Comparison of ENCODE assay signal across 35 cellular contexts in genomic region chr14:22630066-22630465, GRCh38. TPM values are rescaled to one million over a fixed set of nuclear protein-coding genes. Genes with fewer than 3 reads are reported as not detected.
"Had no signal": no experiment of that assay in that cellular context is flagged by ENCODE, and none has a peak within 500 bp of the region (broad histone marks: within the 10 kb centered on the region; RNA-seq: fewer than 3 reads in every experiment).

No MANE protein-coding gene starts in this region.

- H3K4me2 ChIP-seq: hepatocyte had no signal

- H3K4me1 ChIP-seq: ascending aorta, colonic mucosa, esophagus squamous epithelium, testis, transverse colon had no signal

- H3K27me3 ChIP-seq: ascending aorta, colonic mucosa, esophagus squamous epithelium, hepatocyte, testis, transverse colon had no signal

- H3K4me3 ChIP-seq: ascending aorta, colonic mucosa, esophagus squamous epithelium, hepatocyte, skin epidermis, testis, transverse colon had no signal

- H3K9me3 ChIP-seq: ascending aorta, colonic mucosa, esophagus squamous epithelium, testis, transverse colon had no signal

- DNase-seq: activated CD4-positive, alpha-beta memory T cell treated with anti-CD3 and anti-CD28 coated beads for 36 hours; activated CD4-positive, alpha-beta T cell treated with anti-CD3 and anti-CD28 coated beads, Interleukin-2, amount 10 ng/mL, durations not matched to agents 24 days and 14 days; activated CD4-positive, CD25-positive, alpha-beta regulatory T cell treated with anti-CD3 and anti-CD28 coated beads, Interleukin-2, amount 50 U/mL, for 72 hours; activated CD8-positive, alpha-beta memory T cell treated with anti-CD3 and anti-CD28 coated beads, Interleukin-2, amount 50 U/mL, for 4 hours; activated effector memory CD4-positive, alpha-beta T cell treated with anti-CD3 and anti-CD28 coated beads, Interleukin-2, amount 50 U/mL, for 16 hours; activated naive CD4-positive, alpha-beta T cell treated with anti-CD3 and anti-CD28 coated beads for 36 hours; activated naive CD8-positive, alpha-beta T cell treated with anti-CD3 and anti-CD28 coated beads for 36 hours; activated T-cell treated with anti-CD3 and anti-CD28 coated beads, Interleukin-2, amount 50 U/mL, for 1 hour; colonic mucosa; effector CD8-positive, alpha-beta T cell; esophagus squamous epithelium; left cardiac atrium; mammary epithelial cell; naive B cell; nucleus accumbens; right cardiac atrium; stimulated activated CD4-positive, alpha-beta T cell treated with anti-CD3 and anti-CD28 coated beads, Interleukin-12 subunit alpha, Interleukin-12 subunit beta, amount 100 ng/mL, for 4 hours; stimulated activated CD4-positive, alpha-beta T cell treated with anti-CD3 and anti-CD28 coated beads, Interleukin-4, amount 100 ng/mL, for 1 hour; stimulated activated naive CD8-positive, alpha-beta T cell treated with anti-CD3 and anti-CD28 coated beads, Interleukin-15, Interleukin-2, amounts not matched to agents 100 U/mL and 50 U/mL, for 24 hours; SW 1271; T1000; testis; transverse colon had no signal

- H3K79me2 ChIP-seq: hepatocyte had no signal

- H2AFZ ChIP-seq: hepatocyte had no signal

- ATAC-seq: left cardiac atrium; right cardiac atrium; stimulated activated naive CD8-positive, alpha-beta T cell treated with anti-CD3 and anti-CD28 coated beads, Interleukin-15, Interleukin-2, amounts not matched to agents 100 U/mL and 50 U/mL, for 24 hours had no signal

- H3K36me3 ChIP-seq: ascending aorta, colonic mucosa, esophagus squamous epithelium, transverse colon had no signal

- H3K27ac ChIP-seq: ascending aorta, colonic mucosa, epithelial cell of prostate, esophagus squamous epithelium, hepatocyte, testis, transverse colon had no signal

RNA-seq across cellular contexts. Expression of gene OR6J1, which starts 14.1 kb away (rescaled TPM):
- total RNA-seq: activated CD4-positive, alpha-beta memory T cell treated with anti-CD3 and anti-CD28 coated beads for 36 hours; activated CD4-positive, alpha-beta T cell treated with anti-CD3 and anti-CD28 coated beads, Interleukin-2, amount 10 ng/mL, durations not matched to agents 24 days and 14 days; activated CD8-positive, alpha-beta memory T cell treated with anti-CD3 and anti-CD28 coated beads for 36 hours; activated naive CD4-positive, alpha-beta T cell treated with anti-CD3 and anti-CD28 coated beads for 36 hours; activated naive CD8-positive, alpha-beta T cell treated with anti-CD3 and anti-CD28 coated beads for 36 hours; activated T-helper 1 cell treated with anti-CD3 and anti-CD28 coated beads, Interleukin-12 subunit alpha, Interleukin-12 subunit beta, Interleukin-2, Interleukin-4 antibody, amounts not matched to agents 30 ng/mL and 10 ng/mL and 1 ng/mL, durations not matched to agents 14 hours and 24 hours and 36 hours; ascending aorta; bronchial epithelial cell; colonic mucosa; dermis microvascular lymphatic vessel endothelial cell; esophagus squamous epithelium; frontal cortex; left cardiac atrium; liver; mammary epithelial cell; mucosa of gallbladder; right cardiac atrium; transverse colon; urinary bladder had no signal
